In genomic region chr4:152246659-152247058, GRCh38 we compare ENCODE assay signal across 1 cellular context.
TF ChIP-seq lines count a peak whose summit lies in the region.

No MANE protein-coding gene starts in this region.

TF ChIP-seq in HepG2, 621 proteins besides CTCF, POLR2A, EP300 and RAD21:
- TF ChIP-seq THAP9 (CRISPR knock-in tag; IDR thresholded peaks at IDR 0.05; ENCODE audit: borderline replicate concordance) (no peak), BRF2 (CRISPR knock-in tag; IDR thresholded peaks at IDR 0.05) (no peak), ZNF142 (CRISPR knock-in tag; IDR thresholded peaks at IDR 0.05) (no peak), ZNF572 (CRISPR knock-in tag; IDR thresholded peaks at IDR 0.05) (no peak), ZNF841 (CRISPR knock-in tag; IDR thresholded peaks at IDR 0.05; ENCODE audit: borderline replicate concordance) (no peak), AHR (CRISPR knock-in tag; IDR thresholded peaks at IDR 0.05) (no peak), ZNF550 (CRISPR knock-in tag; IDR thresholded peaks at IDR 0.05; ENCODE audit: borderline replicate concordance) (no peak), CCDC6 (CRISPR knock-in tag; IDR thresholded peaks at IDR 0.05) (no peak), ZNF33B (CRISPR knock-in tag; IDR thresholded peaks at IDR 0.05) (no peak)
